1 cellular context compared by ENCODE assay signal in the genomic region with DNA sequence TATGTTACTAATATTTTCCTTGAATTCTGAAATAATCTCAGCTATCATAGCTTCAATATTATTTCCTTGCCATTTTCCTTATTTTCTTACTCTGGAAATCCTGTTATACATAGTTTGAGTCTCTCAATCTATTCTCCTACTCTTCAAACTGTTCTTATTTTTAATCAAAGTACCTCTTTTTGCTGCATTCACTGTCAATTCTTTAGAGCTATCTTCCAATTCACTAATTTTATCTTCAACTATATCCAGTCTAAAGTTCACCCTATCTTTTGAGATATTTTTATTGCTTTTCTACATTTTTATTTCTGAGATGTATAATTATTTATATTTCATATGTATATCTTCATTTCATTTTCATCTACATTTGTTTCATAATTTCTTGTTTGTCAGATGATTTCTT.
TF ChIP-seq lines count a peak whose summit lies in the region.

No MANE protein-coding gene starts in this region.

TF ChIP-seq in SK-N-SH, 30 proteins besides CTCF, POLR2A, EP300 and RAD21 (continued from another document):
- TF ChIP-seq PBX3 (IDR thresholded peaks at IDR 0.05), result no peak
- no peak for TF ChIP-seq TEAD4 (IDR thresholded peaks at IDR 0.05; ENCODE audit: borderline replicate concordance, insufficient read depth)
- TF ChIP-seq FOXJ3 (CRISPR knock-in tag; IDR thresholded peaks at IDR 0.05), result no peak
